In the genomic region with DNA sequence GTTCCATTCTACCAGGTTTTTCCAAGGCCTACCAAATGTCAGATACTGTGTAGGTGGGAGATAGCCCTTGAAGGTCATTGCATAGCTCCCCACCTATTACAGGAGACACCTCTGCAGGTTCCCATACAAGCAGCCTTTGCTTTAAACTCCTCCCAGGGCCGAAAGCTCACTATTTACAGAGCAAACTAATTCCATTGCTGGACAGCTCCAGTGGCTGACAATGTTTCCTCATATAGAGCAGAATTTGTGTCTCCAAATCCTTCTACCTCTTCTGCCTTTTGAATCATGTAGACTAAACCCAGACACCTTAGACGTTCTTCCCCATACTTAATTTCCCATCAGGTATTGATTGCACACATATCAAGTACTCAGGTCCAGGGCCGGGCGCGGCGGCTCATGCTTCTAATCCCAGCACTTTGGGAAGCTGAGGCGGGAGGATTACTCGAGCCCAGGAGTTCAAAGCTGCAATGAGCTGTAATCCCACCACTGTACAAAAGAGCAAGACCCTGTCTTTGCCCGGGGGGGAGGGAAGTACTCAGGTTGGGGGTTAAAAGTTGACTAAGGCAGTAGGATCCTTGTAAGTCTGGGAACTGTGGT, we compare ENCODE assay signal across 10 cellular contexts. TPM values are rescaled to one million over a fixed set of nuclear protein-coding genes. Genes with fewer than 3 reads are reported as not detected.
DNase-seq lines count a peak whose midpoint lies in the region; ATAC-seq, FAIRE-seq and TF ChIP-seq lines count a peak whose summit lies in the region.
"Had no signal": no experiment of that assay in that cellular context is flagged by ENCODE, and none has a peak within 500 bp of the region (broad histone marks: within the 10 kb centered on the region; RNA-seq: fewer than 3 reads in every experiment).

No MANE protein-coding gene starts in this region.

- no peak overlapping the region for H3K9ac ChIP-seq in adipocyte (ENCODE audit: low read length)
- H3K9ac ChIP-seq: KMS-11 had no signal

- H3K27ac ChIP-seq in breast epithelium (no peak overlapping the region), prostate gland (no peak overlapping the region)
- H3K27ac ChIP-seq: KMS-11 had no signal

- H3K36me3 ChIP-seq in adipocyte (ENCODE audit: control insufficient read depth, insufficient read depth, low read length, severe bottlenecking) (no peaks in the 10 kb centered on the region), breast epithelium (no peaks in the 10 kb centered on the region), prostate gland (no peaks in the 10 kb centered on the region)

- 77% methylated on average over 9 of the region's 9 CpGs for WGBS in prostate gland

- no peak overlapping the region for H3K4me3 ChIP-seq in adipocyte (ENCODE audit: low read length)
- no peak overlapping the region for H3K4me3 ChIP-seq in breast epithelium
- no peak overlapping the region for H3K4me3 ChIP-seq in prostate gland

- DNase-seq in AG20443 (ENCODE audit: low spot score) (peak; percentile 33), GM03348 (ENCODE audit: low spot score) (peak; percentile 28), adipocyte (ENCODE audit: low read depth) (peak; percentile 58), left lobe of liver (ENCODE audit: low spot score) (no peak), HTR-8/SVneo (ENCODE audit: insufficient read length, low spot score) (no peak), breast epithelium (ENCODE audit: low spot score in 2 of 2) (no peak), MV-4-11 (lab: John Stamatoyannopoulos, UW) (no peak), prostate gland (ENCODE audit: low spot score) (no peak)

- TF ChIP-seq CTCF in breast epithelium (IDR thresholded peaks at IDR 0.05) = no peak
- TF ChIP-seq CTCF in prostate gland (IDR thresholded peaks at IDR 0.05) = no peak

- peaks cover 41% of the 10 kb centered on the region for H3K27me3 ChIP-seq in adipocyte (replicated peaks; ENCODE audit: control insufficient read depth, insufficient read depth, low read length)
- peaks cover 6 to 20% of the 10 kb centered on the region in 2 donors for H3K27me3 ChIP-seq in breast epithelium
- H3K27me3 ChIP-seq in prostate gland (replicated peaks; ENCODE audit: insufficient read depth) = no peaks in the 10 kb centered on the region

- ATAC-seq in left lobe of liver = peak; percentile 46

- TF ChIP-seq POLR2A in breast epithelium (IDR thresholded peaks at IDR 0.05) (no peak), prostate gland (IDR thresholded peaks at IDR 0.05) (no peak)

- intact Hi-C loops in breast epithelium (cut with DNase I; ENCODE audit: low total_unique reads) (no loop called here), prostate gland (cut with DNase I) (no loop called here)

- H3K4me1 ChIP-seq in adipocyte (ENCODE audit: control insufficient read depth, insufficient read depth, low read length) (peaks cover 10% of the 10 kb centered on the region), breast epithelium (peaks cover 0 to 4% of the 10 kb centered on the region in 2 donors), prostate gland (replicated peaks) (no peaks in the 10 kb centered on the region)

- H3K9me3 ChIP-seq in adipocyte (ENCODE audit: control insufficient read depth, low read length) = no peaks in the 10 kb centered on the region
- H3K9me3 ChIP-seq in breast epithelium = no peaks in the 10 kb centered on the region
- H3K9me3 ChIP-seq in prostate gland = no peaks in the 10 kb centered on the region

- no peak for FAIRE-seq in HTR-8/SVneo (lab: Jason Lieb, UNC)
- FAIRE-seq: colon had no signal

RNA-seq across cellular contexts. Expression of gene CNNM1, which starts 2.1 kb away (rescaled TPM):
- total RNA-seq in left lobe of liver (0.08 TPM), breast epithelium (under 1 TPM; 0.64 to 0.98 (median 0.88) TPM), prostate gland (10 to 100 TPM in 1 of 2 donors, 1 to 10 TPM in 1; 4.2 to 36.1 TPM)

Comparison
In these comparisons a context has a peak if more than half of its experiments do, and no peak if none do; other contexts are left out.
1. DNase-seq: peak in AG20443 (single experiment), GM03348 (single experiment) and adipocyte (single experiment); none in left lobe of liver (single experiment), HTR-8/SVneo (single experiment), breast epithelium (0 of 2), MV-4-11 (single experiment) and prostate gland (single experiment).